Comparison of ENCODE assay signal across 7 cellular contexts in the genomic region with DNA sequence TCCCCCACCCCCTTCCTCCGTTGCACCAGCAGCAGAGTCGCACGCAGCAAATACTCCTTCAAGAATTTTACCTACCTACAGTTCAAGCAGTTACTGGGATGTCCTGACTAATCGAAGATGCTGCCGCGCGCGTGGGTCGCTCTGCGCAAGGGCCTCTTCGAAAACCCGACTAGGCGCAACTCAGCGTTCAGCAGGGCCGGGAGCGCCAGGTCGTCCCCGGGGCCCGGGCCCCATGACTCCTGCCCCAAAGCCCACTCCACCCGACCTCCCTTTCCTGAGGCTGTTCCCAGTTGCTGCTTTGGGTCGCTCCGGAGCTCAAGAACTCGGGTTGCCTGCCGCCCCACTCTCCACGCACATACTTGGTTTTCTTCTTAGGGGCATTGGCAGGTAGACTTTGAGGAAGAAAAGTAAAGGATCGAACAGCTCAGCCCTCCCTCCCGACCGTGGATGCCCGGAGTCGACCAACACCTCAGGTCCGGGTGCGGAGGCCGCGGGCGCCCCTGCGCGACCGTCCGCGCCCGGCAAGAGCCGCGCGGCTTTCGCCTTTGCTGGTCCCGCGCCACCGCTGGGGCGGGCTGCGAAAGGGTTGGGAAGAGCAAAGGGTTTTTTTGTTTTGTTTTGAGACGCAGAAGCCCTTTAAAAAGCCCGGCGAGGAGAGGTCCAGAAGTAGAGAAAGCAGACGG. TPM values are rescaled to one million over a fixed set of nuclear protein-coding genes. Genes with fewer than 3 reads are reported as not detected.
DNase-seq lines count a peak whose midpoint lies in the region; ATAC-seq and TF ChIP-seq lines count a peak whose summit lies in the region.

No MANE protein-coding gene starts in this region.

- TF ChIP-seq CTCF in GM20000 (IDR thresholded peaks at IDR 0.05; ENCODE audit: extremely low read depth, missing control alignments), result no peak
- 0 out of 2 replicates have a peak, but pooled peaks have one; percentile 14 for TF ChIP-seq CTCF in RWPE1 (conservative IDR thresholded peaks at IDR 0.05; ENCODE audit: low read depth)
- TF ChIP-seq CTCF in fibroblast of lung (conservative IDR thresholded peaks at IDR 0.05 in 1 of 2, IDR thresholded peaks at IDR 0.05 in 1 of 2; ENCODE audit: low read depth in 1 of 2, low read length in 2 of 2), result no peak
- peak; percentile 35 for TF ChIP-seq CTCF in osteocyte (IDR thresholded peaks at IDR 0.05)

- H3K79me2 ChIP-seq in fibroblast of lung (ENCODE audit: control insufficient read depth, insufficient read depth, low read length), result peaks cover 2% of the 10 kb centered on the region

- H3K36me3 Mint-ChIP-seq in osteocyte (ENCODE audit: unreplicated experiment), result peaks cover 12% of the 10 kb centered on the region

- H3K9me3 Mint-ChIP-seq in osteocyte (ENCODE audit: unreplicated experiment), result no peaks in the 10 kb centered on the region

- no peaks in the 10 kb centered on the region for H4K20me1 ChIP-seq in fibroblast of lung (ENCODE audit: control insufficient read depth, extremely low read depth, insufficient read depth, low read length)

- peak overlapping the region; percentile 97 for H3K4me2 ChIP-seq in fibroblast of lung (ENCODE audit: extremely low read depth, insufficient read depth, low read length)

- POLR2A ChIA-PET in RWPE1 (lab: Yijun Ruan, JAX; ENCODE audit: low non-redundant PET), result no interaction called here

- peaks cover 6% of the 10 kb centered on the region for H3K27me3 ChIP-seq in fibroblast of lung (ENCODE audit: control insufficient read depth, insufficient read depth, low read length)

- DNase-seq in GM20000 (ENCODE audit: low spot score) (peak; percentile 50), RWPE1 (ENCODE audit: low spot score) (no peak), fibroblast of lung (ENCODE audit: low read depth in 2 of 2) (peak; percentile 41 to 45), osteocyte (ENCODE audit: extremely low spot score, unreplicated experiment) (no peak), COLO829 (ENCODE audit: low spot score) (no peak)

- H3K9ac ChIP-seq in fibroblast of lung (ENCODE audit: insufficient read depth, low read length), result peak overlapping the region; percentile 37

- H3K4me1 ChIP-seq in fibroblast of lung (ENCODE audit: control insufficient read depth, extremely low read depth, insufficient read depth, low read length), result no peaks in the 10 kb centered on the region

- peaks cover 23% of the 10 kb centered on the region for H3K27me3 Mint-ChIP-seq in osteocyte (ENCODE audit: unreplicated experiment)

- H3K27ac ChIP-seq in RWPE1, result peak overlapping the region; percentile 85
- H3K27ac ChIP-seq in fibroblast of lung (ENCODE audit: insufficient read depth, low read length), result peak overlapping the region; percentile 65

- CTCF ChIA-PET in RWPE1 (lab: Yijun Ruan, JAX), result interaction anchor here (0.5 to 1.4 kb wide), 3 partner anchors 10 to 377 kb away, joined by 3 to 4 read pairs (median 3); no protein-coding TSS in a partner anchor

- no peaks in the 10 kb centered on the region for H3K9me3 ChIP-seq in fibroblast of lung (ENCODE audit: control insufficient read depth, insufficient read depth, low read depth, low read length)

- peaks cover 44% of the 10 kb centered on the region for H3K4me1 Mint-ChIP-seq in osteocyte (ENCODE audit: unreplicated experiment)

- H3K36me3 ChIP-seq in fibroblast of lung (ENCODE audit: control insufficient read depth, insufficient read depth, low read length), result peaks cover 2% of the 10 kb centered on the region

- peak overlapping the region; percentile 95 for H3K4me3 Mint-ChIP-seq in osteocyte (ENCODE audit: unreplicated experiment)

- peak overlapping the region; percentile 46 for H2AFZ ChIP-seq in fibroblast of lung (ENCODE audit: low read length)

- H3K4me3 ChIP-seq in fibroblast of lung (replicated peaks in 1 of 4; ENCODE audit: control extremely low read depth in 1 of 4, insufficient read depth in 1 of 4, low read depth in 3 of 4, low read length in 4 of 4), result peak overlapping the region; percentile 70 to 94 (median 78)

- peak overlapping the region; percentile 92 for H3K27ac Mint-ChIP-seq in osteocyte (ENCODE audit: unreplicated experiment)

- no peak for ATAC-seq in GM18868 (IDR thresholded peaks at IDR 0.05; ENCODE audit: unreplicated experiment)
- no peak for ATAC-seq in HG02623 (IDR thresholded peaks at IDR 0.05; ENCODE audit: unreplicated experiment)

RNA-seq across cellular contexts. Expression of gene BMP4, which starts 1.9 kb away (rescaled TPM):
- total RNA-seq in fibroblast of lung (27.2 and 77.5 TPM in 2 replicates), osteocyte (6.9 and 7.3 TPM in 2 replicates)
- 11.4 and 22.9 TPM in 2 replicates for polyA plus RNA-seq in fibroblast of lung
- polyA plus RNA-seq in fibroblast of lung (2012), result 17.1 and 34.4 TPM in 2 replicates
- polyA minus RNA-seq in fibroblast of lung (ENCODE audit: low replicate concordance), result 11.3 and 36.3 TPM in 2 replicates

Comparison
In these comparisons a context has a peak if more than half of its experiments do, and no peak if none do; other contexts are left out.
1. DNase-seq: peak in GM20000 (single experiment) and fibroblast of lung (2 of 2); none in RWPE1 (single experiment), osteocyte (single experiment) and COLO829 (single experiment).
2. CTCF ChIP-seq: peak in RWPE1 (single experiment) and osteocyte (single experiment); none in GM20000 (single experiment) and fibroblast of lung (0 of 2).